ENCODE assay signal across 20 cellular contexts in the genomic region with DNA sequence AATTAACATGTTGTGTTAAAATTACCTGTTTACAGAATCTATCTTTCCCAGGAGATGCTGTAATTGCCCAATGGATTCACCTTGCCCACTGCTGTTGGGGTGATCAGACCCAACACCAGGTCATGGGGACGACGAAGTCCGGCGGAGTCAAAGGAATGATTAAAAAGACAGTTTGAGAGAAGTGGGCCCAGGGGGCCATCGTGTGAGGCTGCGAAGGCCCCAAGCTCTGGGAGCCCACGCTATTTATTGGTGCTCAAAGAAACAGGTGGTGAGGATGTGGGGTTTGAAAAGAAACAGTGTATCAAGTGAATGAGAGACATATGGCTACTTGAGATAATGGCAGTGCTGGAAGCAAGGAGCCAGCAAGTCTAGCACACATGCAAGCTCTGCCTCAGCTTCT. TPM values are rescaled to one million over a fixed set of nuclear protein-coding genes. Genes with fewer than 3 reads are reported as not detected.
"Had no signal": no experiment of that assay in that cellular context is flagged by ENCODE, and none has a peak within 500 bp of the region (broad histone marks: within the 10 kb centered on the region; RNA-seq: fewer than 3 reads in every experiment).

No MANE protein-coding gene starts in this region.

- H3K9me3 ChIP-seq: thoracic aorta, upper lobe of right lung had no signal

- H3K27ac ChIP-seq: dorsolateral prefrontal cortex, foreskin keratinocyte, parathyroid adenoma, thoracic aorta, upper lobe of right lung had no signal

- H3K79me2 ChIP-seq: parathyroid adenoma had no signal

- H3K36me3 ChIP-seq: thoracic aorta, upper lobe of right lung had no signal

- ATAC-seq: activated CD8-positive, alpha-beta memory T cell treated with anti-CD3 and anti-CD28 coated beads, Interleukin-2, amount 10 ng/mL, durations not matched to agents 7 days and 5 days; foreskin keratinocyte; left cardiac atrium; natural killer cell treated with Interleukin-12 subunit alpha and Interleukin-12 subunit beta and Interleukin-15 and Interleukin-18, amount 100 ng/mL, for 72 hours; sciatic nerve; stimulated activated memory B cell treated with anti-CD40 and anti-IgM and Interleukin-4, amounts not matched to agents 10 μg/mL and 1 μg/mL and 100 μg/mL, for 72 hours; upper lobe of right lung had no signal

- H3K9ac ChIP-seq: parathyroid adenoma had no signal

- DNase-seq: activated CD4-positive, alpha-beta memory T cell treated with anti-CD3 and anti-CD28 coated beads, Interleukin-2, amount 10 ng/mL, durations not matched to agents 7 days and 5 days; activated CD4-positive, alpha-beta T cell treated with anti-CD3 and anti-CD28 coated beads for 48 hours; activated CD4-positive, CD25-positive, alpha-beta regulatory T cell; activated CD8-positive, alpha-beta memory T cell treated with anti-CD3 and anti-CD28 coated beads, Interleukin-2, amount 10 ng/mL, durations not matched to agents 7 days and 5 days; activated naive CD8-positive, alpha-beta T cell treated with anti-CD3 and anti-CD28 coated beads, Interleukin-2, amount 10 ng/mL, durations not matched to agents 7 days and 5 days; amygdala; caudate nucleus; dorsolateral prefrontal cortex; foreskin keratinocyte; hippocampal formation; left cardiac atrium; stimulated activated CD4-positive, alpha-beta T cell treated with anti-CD3 and anti-CD28 coated beads, Interleukin-4, amount 100 ng/mL, for 4 hours; upper lobe of right lung had no signal

- H3K4me2 ChIP-seq: smooth muscle cell had no signal

- H3K27me3 ChIP-seq: foreskin keratinocyte, upper lobe of right lung had no signal

- H3K4me1 ChIP-seq: parathyroid adenoma, upper lobe of right lung had no signal

- H3K4me3 ChIP-seq: dorsolateral prefrontal cortex, smooth muscle cell, thoracic aorta, upper lobe of right lung had no signal

RNA-seq across cellular contexts. Expression of gene L1TD1, which starts 16.3 kb away (rescaled TPM):
- total RNA-seq: activated CD4-positive, alpha-beta memory T cell treated with anti-CD3 and anti-CD28 coated beads, Interleukin-2, amount 10 ng/mL, durations not matched to agents 7 days and 5 days; activated CD8-positive, alpha-beta memory T cell treated with anti-CD3 and anti-CD28 coated beads, Interleukin-2, amount 10 ng/mL, durations not matched to agents 7 days and 5 days; activated naive CD8-positive, alpha-beta T cell treated with anti-CD3 and anti-CD28 coated beads, Interleukin-2, amount 10 ng/mL, durations not matched to agents 7 days and 5 days; natural killer cell treated with Interleukin-12 subunit alpha and Interleukin-12 subunit beta and Interleukin-15 and Interleukin-18, amount 100 ng/mL, for 72 hours had no signal
- polyA plus RNA-seq: fibroblast of lung had no signal
